In genomic region chr20:4973330-4974097, GRCh38 we compare ENCODE assay signal across 9 cellular contexts. TPM values are rescaled to one million over a fixed set of nuclear protein-coding genes. Genes with fewer than 3 reads are reported as not detected.
DNase-seq lines count a peak whose midpoint lies in the region; ATAC-seq and TF ChIP-seq lines count a peak whose summit lies in the region.
"Had no signal": no experiment of that assay in that cellular context is flagged by ENCODE, and none has a peak within 500 bp of the region (broad histone marks: within the 10 kb centered on the region; RNA-seq: fewer than 3 reads in every experiment).

No MANE protein-coding gene starts in this region.

- H3K36me3 Mint-ChIP-seq in CD14-positive monocyte: peaks cover 21 to 29% of the 10 kb centered on the region in 2 donors
- peaks cover 3% of the 10 kb centered on the region for H3K36me3 Mint-ChIP-seq in WTC11
- H3K36me3 Mint-ChIP-seq in glutamatergic neuron (ENCODE audit: unreplicated experiment): no peaks in the 10 kb centered on the region

- H3K4me1 Mint-ChIP-seq in CD14-positive monocyte: peaks cover 20% of the 10 kb centered on the region
- H3K4me1 Mint-ChIP-seq in WTC11: peaks cover 15% of the 10 kb centered on the region
- no peaks in the 10 kb centered on the region for H3K4me1 Mint-ChIP-seq in glutamatergic neuron (ENCODE audit: low read depth, unreplicated experiment)

- no peak for TF ChIP-seq POLR2A in erythroblast (IDR thresholded peaks at IDR 0.05; ENCODE audit: low read length)

- POLR2A ChIA-PET in WTC11 (lab: Charles Lee): no interaction called here

- TF ChIP-seq CTCF in CD14-positive monocyte (IDR thresholded peaks at IDR 0.05): no peak
- TF ChIP-seq CTCF in WTC11 (IDR thresholded peaks at IDR 0.05): no peak
- TF ChIP-seq CTCF in omental fat pad (IDR thresholded peaks at IDR 0.05): no peak
- no peak for TF ChIP-seq CTCF in glutamatergic neuron (IDR thresholded peaks at IDR 0.05; ENCODE audit: partially characterized antibody, unreplicated experiment)

- H3K4me3 Mint-ChIP-seq in CD14-positive monocyte: peak overlapping the region; percentile 80 to 89
- H3K4me3 Mint-ChIP-seq in WTC11: no peak overlapping the region
- H3K4me3 Mint-ChIP-seq in glutamatergic neuron (ENCODE audit: unreplicated experiment): no peak overlapping the region
- H3K4me3 Mint-ChIP-seq: neural crest cell had no signal

- CTCF ChIA-PET in WTC11 (lab: Charles Lee): no interaction called here

- H3K27me3 Mint-ChIP-seq in CD14-positive monocyte (ENCODE audit: low read depth in 3 of 3): no peaks in the 10 kb centered on the region
- H3K27me3 Mint-ChIP-seq in WTC11 (ENCODE audit: low read depth): no peaks in the 10 kb centered on the region
- no peaks in the 10 kb centered on the region for H3K27me3 Mint-ChIP-seq in glutamatergic neuron (ENCODE audit: unreplicated experiment)

- intact Hi-C loops in CD14-positive monocyte (cut with micrococcal nuclease): no loop called here

- DNase-seq in CD14-positive monocyte (ENCODE audit: low spot score): peak; percentile 59
- no peak for DNase-seq in WTC11 (ENCODE audit: low spot score)
- peak; percentile 9 to 19 for DNase-seq in erythroblast (lab: John Stamatoyannopoulos, UW)
- DNase-seq in omental fat pad (ENCODE audit: low spot score): no peak
- no peak for DNase-seq in NCI-H2029 treated with DMSO at 0.1 percent for 48 hours (lab: John Stamatoyannopoulos, UW)
- no peak for DNase-seq in glutamatergic neuron

- ATAC-seq in GM19452 (IDR thresholded peaks at IDR 0.05; ENCODE audit: unreplicated experiment) (peak; percentile 77), HG03469 (IDR thresholded peaks at IDR 0.05; ENCODE audit: unreplicated experiment) (peak; percentile 76), WTC11 (no peak), omental fat pad (ENCODE audit: low FRiP score) (peak; percentile 51)

- H3K9me3 Mint-ChIP-seq in CD14-positive monocyte (no peaks in the 10 kb centered on the region), WTC11 (no peaks in the 10 kb centered on the region), glutamatergic neuron (ENCODE audit: unreplicated experiment) (no peaks in the 10 kb centered on the region)
- H3K9me3 Mint-ChIP-seq: neural crest cell had no signal

- H3K27ac Mint-ChIP-seq in CD14-positive monocyte (peak overlapping the region; percentile 79 to 94 (median 90)), WTC11 (no peak overlapping the region), glutamatergic neuron (ENCODE audit: unreplicated experiment) (no peak overlapping the region)

TF ChIP-seq in WTC11, 78 proteins besides CTCF, POLR2A, EP300 and RAD21:
- peak; percentile 87 for TF ChIP-seq GABPB1 (CRISPR knock-in tag; IDR thresholded peaks at IDR 0.05)
- no peak for TF ChIP-seq ZNF512 (CRISPR knock-in tag; IDR thresholded peaks at IDR 0.05; ENCODE audit: borderline replicate concordance)

RNA-seq across cellular contexts. Expression of gene SLC23A2, which starts 27.8 kb away (rescaled TPM):
- 1 to 10 TPM; 3.3 to 6.4 TPM for polyA plus RNA-seq in CD14-positive monocyte
- total RNA-seq in WTC11 (2021) (10.7 to 14.5 TPM (median 12.0 TPM) in 3 replicates), omental fat pad (10 to 100 TPM; 17.1 to 22.9 (median 20.1) TPM), glutamatergic neuron (ENCODE audit: unreplicated experiment) (20.4 TPM)

Comparison
In these comparisons a context has a peak if more than half of its experiments do, and no peak if none do; other contexts are left out.
1. DNase-seq: peak in CD14-positive monocyte (single experiment) and erythroblast (2 of 2); none in WTC11 (single experiment), omental fat pad (single experiment), NCI-H2029 treated with DMSO at 0.1 percent for 48 hours (single experiment) and glutamatergic neuron (single experiment).
2. H3K27ac Mint-ChIP-seq: peak in CD14-positive monocyte (7 of 7); none in WTC11 (single experiment) and glutamatergic neuron (single experiment).
3. H3K4me3 Mint-ChIP-seq: peak in CD14-positive monocyte (2 of 2); none in WTC11 (single experiment) and glutamatergic neuron (single experiment).